ENCODE assay signal across 25 cellular contexts in genomic region chr4:72205831-72206230, GRCh38.
DNase-seq lines count a peak whose midpoint lies in the region; ATAC-seq, FAIRE-seq and TF ChIP-seq lines count a peak whose summit lies in the region.
"Had no signal": no experiment of that assay in that cellular context is flagged by ENCODE, and none has a peak within 500 bp of the region (broad histone marks: within the 10 kb centered on the region; RNA-seq: fewer than 3 reads in every experiment).

No MANE protein-coding gene starts in this region.

- dilution Hi-C loops in mammary epithelial cell (cut with HindIII; ENCODE audit: low sequenced_read_pairs): no loop called here

- no peak overlapping the region for H3K27ac ChIP-seq in mammary epithelial cell (ENCODE audit: insufficient read depth, low read depth, low read length)
- H3K27ac ChIP-seq in breast epithelium: no peak overlapping the region
- no peak overlapping the region for H3K27ac ChIP-seq in RWPE2 (ENCODE audit: poor library complexity, severe bottlenecking)
- H3K27ac ChIP-seq: 22Rv1, BLaER1 had no signal

- in situ Hi-C loops in mammary epithelial cell (cut with MboI; ENCODE audit: low sequenced_read_pairs in 2 of 2): no loop called here

- H3K9me3 Mint-ChIP-seq in naive thymus-derived CD8-positive, alpha-beta T cell: peaks cover 0 to 5% (median 0%) of the 10 kb centered on the region in 9 donors

- H3K27me3 ChIP-seq in mammary epithelial cell (ENCODE audit: insufficient read depth, low read length): peaks cover 2% of the 10 kb centered on the region
- no peaks in the 10 kb centered on the region for H3K27me3 ChIP-seq in breast epithelium
- H3K27me3 ChIP-seq in RWPE2 (ENCODE audit: insufficient read depth, poor library complexity, severe bottlenecking): no peaks in the 10 kb centered on the region
- H3K27me3 ChIP-seq: BLaER1, MG63 had no signal

- H3K36me3 ChIP-seq in mammary epithelial cell (ENCODE audit: insufficient read depth, low read length): no peaks in the 10 kb centered on the region
- no peaks in the 10 kb centered on the region for H3K36me3 ChIP-seq in breast epithelium
- H3K36me3 ChIP-seq in RWPE2 (ENCODE audit: low read depth): no peaks in the 10 kb centered on the region
- H3K36me3 ChIP-seq: BLaER1, MG63 had no signal

- H2AFZ ChIP-seq in mammary epithelial cell (ENCODE audit: low read depth, low read length): no peak overlapping the region

- no peak overlapping the region for H3K27ac Mint-ChIP-seq in naive thymus-derived CD8-positive, alpha-beta T cell
- H3K27ac Mint-ChIP-seq: CD4-positive, alpha-beta T cell had no signal

- H3K4me3 ChIP-seq in mammary epithelial cell (replicated peaks in 1 of 3; ENCODE audit: insufficient read depth in 1 of 3, low read depth in 2 of 3, low read length in 3 of 3) (no peak overlapping the region), breast epithelium (no peak overlapping the region), RWPE2 (ENCODE audit: severe bottlenecking) (no peak overlapping the region), epithelial cell of proximal tubule (ENCODE audit: low read depth, low read length) (no peak overlapping the region)
- H3K4me3 ChIP-seq: BLaER1, K562, MG63 had no signal

- peak; percentile 35 for FAIRE-seq in urothelium cell line (lab: Jason Lieb, UNC)
- FAIRE-seq: GM12891, K562 had no signal

- H3K4me1 ChIP-seq in mammary epithelial cell (ENCODE audit: insufficient read depth, low read length) (peaks cover 14% of the 10 kb centered on the region), breast epithelium (no peaks in the 10 kb centered on the region), RWPE2 (ENCODE audit: insufficient read depth, poor library complexity, severe bottlenecking) (peaks cover 23% of the 10 kb centered on the region)
- H3K4me1 ChIP-seq: BLaER1 had no signal

- no peak overlapping the region for H3K4me3 Mint-ChIP-seq in naive thymus-derived CD8-positive, alpha-beta T cell
- H3K4me3 Mint-ChIP-seq: CD4-positive, alpha-beta T cell had no signal

- POLR2A ChIA-PET in naive thymus-derived CD8-positive, alpha-beta T cell (lab: Charles Lee): no interaction called here

- WGBS in mammary epithelial cell (ENCODE audit: low coverage, missing lambda C conversion rate): 90% methylated on average over 3 of the region's 3 CpGs

- CTCF ChIA-PET in mammary epithelial cell (lab: Charles Lee; ENCODE audit: low non-redundant PET): no interaction called here

- H3K4me2 ChIP-seq in mammary epithelial cell (ENCODE audit: insufficient read depth, low read depth, low read length): no peak overlapping the region
- H3K4me2 ChIP-seq: BLaER1 had no signal

- H3K27me3 Mint-ChIP-seq in naive thymus-derived CD8-positive, alpha-beta T cell: peaks cover 0 to 9% (median 3%) of the 10 kb centered on the region in 5 donors
- H3K27me3 Mint-ChIP-seq: CD4-positive, alpha-beta T cell had no signal

- no peaks in the 10 kb centered on the region for H3K4me1 Mint-ChIP-seq in naive thymus-derived CD8-positive, alpha-beta T cell

- no peak for TF ChIP-seq POLR2A in breast epithelium (IDR thresholded peaks at IDR 0.05)

- ATAC-seq in RWPE2 (ENCODE audit: low read depth): peak; percentile 58; the same call in 2 of the 3 replicates
- ATAC-seq in naive thymus-derived CD8-positive, alpha-beta T cell: no peak
- ATAC-seq: K562 had no signal

- BruUV-seq in mammary epithelial cell (replicated peaks; lab: Mats Ljungman, UMichigan): no TSS peak

- TF ChIP-seq CTCF in mammary epithelial cell (conservative IDR thresholded peaks at IDR 0.05 in 1 of 2, IDR thresholded peaks at IDR 0.05 in 1 of 2; ENCODE audit: extremely low read depth in 1 of 2, insufficient read depth in 1 of 2, low read depth in 1 of 2, low read length in 2 of 2): no peak
- no peak for TF ChIP-seq CTCF in breast epithelium (IDR thresholded peaks at IDR 0.05)
- no peak for TF ChIP-seq CTCF in RWPE2 (IDR thresholded peaks at IDR 0.05; ENCODE audit: poor library complexity, severe bottlenecking)
- no peak for TF ChIP-seq CTCF in epithelial cell of proximal tubule (conservative IDR thresholded peaks at IDR 0.05; ENCODE audit: low read depth, low read length)

- H3K36me3 Mint-ChIP-seq in naive thymus-derived CD8-positive, alpha-beta T cell: peaks cover 0 to 4% (median 0%) of the 10 kb centered on the region in 3 donors

- intact Hi-C loops in mammary epithelial cell (cut with micrococcal nuclease): no loop called here
- intact Hi-C loops in breast epithelium (cut with DNase I; ENCODE audit: low total_unique reads): no loop called here

- DNase-seq in mammary epithelial cell (peak; percentile 46), breast epithelium (ENCODE audit: low spot score in 2 of 2) (no peak), RWPE2 (ENCODE audit: low spot score) (no peak), epithelial cell of proximal tubule (ENCODE audit: low read depth) (peak; percentile 74), urothelium cell line (ENCODE audit: low spot score) (peak; percentile 34), activated T-cell treated with anti-CD3 and anti-CD28 coated beads for 4 hours (no peak), hepatic stellate cell (ENCODE audit: low spot score) (no peak)
- DNase-seq in naive thymus-derived CD8-positive, alpha-beta T cell: no peak
- DNase-seq: ACHN; CD4-positive, alpha-beta T cell; COR-L47; DMS 273 treated with DMSO at 0.1 percent for 48 hours; DMS79 treated with DMSO at 0.1 percent for 48 hours; HCEC 1CT; MG63; NCI-H1417; NCI-H1694 treated with DMSO at 0.1 percent for 48 hours; NCI-H2107; NCI-H510A; NCI-H748 treated with DMSO at 0.1 percent for 48 hours; SHP77 had no signal

- no peaks in the 10 kb centered on the region for H3K9me3 ChIP-seq in mammary epithelial cell (replicated peaks; ENCODE audit: insufficient read depth, low read length)
- H3K9me3 ChIP-seq in breast epithelium: no peaks in the 10 kb centered on the region
- no peaks in the 10 kb centered on the region for H3K9me3 ChIP-seq in RWPE2 (ENCODE audit: severe bottlenecking)
- H3K9me3 ChIP-seq: BLaER1, MG63 had no signal

- no peak overlapping the region for H3K9ac ChIP-seq in mammary epithelial cell (ENCODE audit: insufficient read depth, low read length)
- H3K9ac ChIP-seq: BLaER1 had no signal

- no peaks in the 10 kb centered on the region for H4K20me1 ChIP-seq in mammary epithelial cell (ENCODE audit: insufficient read depth, low read length)
- H4K20me1 ChIP-seq: BLaER1 had no signal

- no peaks in the 10 kb centered on the region for H3K79me2 ChIP-seq in mammary epithelial cell (ENCODE audit: insufficient read depth, low read length)

Comparison
In these comparisons a context has a peak if more than half of its experiments do, and no peak if none do; other contexts are left out.
1. DNase-seq: peak in mammary epithelial cell (single experiment), epithelial cell of proximal tubule (single experiment) and urothelium cell line (single experiment); none in breast epithelium (0 of 2), RWPE2 (single experiment), activated T-cell treated with anti-CD3 and anti-CD28 coated beads for 4 hours (single experiment), hepatic stellate cell (single experiment) and naive thymus-derived CD8-positive, alpha-beta T cell (0 of 10).